Comparison of ENCODE assay signal across 9 cellular contexts in genomic region chr12:76028649-76029277, GRCh38. TPM values are rescaled to one million over a fixed set of nuclear protein-coding genes. Genes with fewer than 3 reads are reported as not detected.
DNase-seq lines count a peak whose midpoint lies in the region; ATAC-seq and TF ChIP-seq lines count a peak whose summit lies in the region.
"Had no signal": no experiment of that assay in that cellular context is flagged by ENCODE, and none has a peak within 500 bp of the region (broad histone marks: within the 10 kb centered on the region; RNA-seq: fewer than 3 reads in every experiment).

No MANE protein-coding gene starts in this region.

- TF ChIP-seq POLR2A in heart left ventricle (IDR thresholded peaks at IDR 0.05) (no peak), erythroblast (IDR thresholded peaks at IDR 0.05; ENCODE audit: low read length) (no peak), gastroesophageal sphincter (IDR thresholded peaks at IDR 0.05) (no peak)

- 46 to 58% (median 53%) methylated on average over 2 of the region's 2 CpGs for WGBS in heart left ventricle, 4 donors
- WGBS in gastroesophageal sphincter (ENCODE audit: low coverage in 1 of 2), 2 donors = 15 to 32% methylated on average over 2 of the region's 2 CpGs

- H3K9me3 ChIP-seq in heart left ventricle (no peaks in the 10 kb centered on the region), lower lobe of right lung (no peaks in the 10 kb centered on the region), upper lobe of right lung (no peaks in the 10 kb centered on the region), gastroesophageal sphincter (no peaks in the 10 kb centered on the region)

- H3K4me3 ChIP-seq in heart left ventricle = peak overlapping the region in 11 of 12 donors; percentile 16 to 90 (median 83)
- peak overlapping the region; percentile 99 for H3K4me3 ChIP-seq in brain microvascular endothelial cell (ENCODE audit: low read depth, low read length)
- peak overlapping the region; percentile 80 for H3K4me3 ChIP-seq in lower lobe of right lung
- peak overlapping the region; percentile 82 for H3K4me3 ChIP-seq in upper lobe of right lung
- peak overlapping the region in 1 of 2 donors; percentile 78 for H3K4me3 ChIP-seq in gastroesophageal sphincter

- intact Hi-C loops in heart left ventricle (cut with DNase I) (loop anchor here in 5 of 10 donors (5.0 to 10.0 kb wide), 6 partner anchors 51 to 186 kb away; no protein-coding TSS in a partner anchor), left cardiac atrium (cut with DNase I) (loop anchor here (10.0 kb wide), 2 partner anchors 94 to 314 kb away; no protein-coding TSS in a partner anchor), lower lobe of right lung (cut with DNase I) (no loop called here), upper lobe of right lung (cut with DNase I) (loop anchor here (10.0 kb wide), 1 partner anchor 204 kb away; no protein-coding TSS in a partner anchor)

- TF ChIP-seq EP300 in gastroesophageal sphincter (IDR thresholded peaks at IDR 0.05) = no peak

- DNase-seq in heart left ventricle = no peak
- no peak for DNase-seq in left cardiac atrium
- DNase-seq in brain microvascular endothelial cell = no peak
- no peak for DNase-seq in lower lobe of right lung
- DNase-seq in upper lobe of right lung = no peak
- DNase-seq in erythroblast (lab: John Stamatoyannopoulos, UW) = no peak
- DNase-seq in hepatic stellate cell (ENCODE audit: low spot score) = no peak
- DNase-seq: hypothalamus had no signal

- ATAC-seq in heart left ventricle (no peak), left cardiac atrium (no peak), lower lobe of right lung (no peak), upper lobe of right lung (no peak), gastroesophageal sphincter (no peak)

- H3K27ac ChIP-seq in heart left ventricle (peak overlapping the region in 9 of 12 donors; percentile 35 to 99 (median 98)), brain microvascular endothelial cell (peak overlapping the region; percentile 98), lower lobe of right lung (peak overlapping the region; percentile 97), upper lobe of right lung (peak overlapping the region; percentile 98), gastroesophageal sphincter (peak overlapping the region in 2 of 4 donors; percentile 28 to 96)

- TF ChIP-seq CTCF in heart left ventricle (IDR thresholded peaks at IDR 0.05) (no peak), brain microvascular endothelial cell (IDR thresholded peaks at IDR 0.05; ENCODE audit: low read depth, low read length, missing control alignments) (no peak), lower lobe of right lung (IDR thresholded peaks at IDR 0.05) (no peak), upper lobe of right lung (IDR thresholded peaks at IDR 0.05) (no peak), gastroesophageal sphincter (IDR thresholded peaks at IDR 0.05) (no peak)

- H3K36me3 ChIP-seq in heart left ventricle = peaks cover 0 to 14% (median 0%) of the 10 kb centered on the region in 9 donors
- peaks cover 36% of the 10 kb centered on the region for H3K36me3 ChIP-seq in brain microvascular endothelial cell (replicated peaks)
- no peaks in the 10 kb centered on the region for H3K36me3 ChIP-seq in lower lobe of right lung
- H3K36me3 ChIP-seq in upper lobe of right lung = no peaks in the 10 kb centered on the region
- no peaks in the 10 kb centered on the region for H3K36me3 ChIP-seq in gastroesophageal sphincter

- H3K27me3 ChIP-seq in heart left ventricle (no peaks in the 10 kb centered on the region), brain microvascular endothelial cell (replicated peaks) (no peaks in the 10 kb centered on the region), lower lobe of right lung (ENCODE audit: low read depth) (no peaks in the 10 kb centered on the region), upper lobe of right lung (no peaks in the 10 kb centered on the region), gastroesophageal sphincter (no peaks in the 10 kb centered on the region)

- in situ Hi-C loops in brain microvascular endothelial cell (cut with HindIII; ENCODE audit: low pct_ligation_motif_present, low sequenced_read_pairs) = loop anchor here (25.0 kb wide), 1 partner anchor 491 kb away; no protein-coding TSS in a partner anchor

- H3K4me1 ChIP-seq in heart left ventricle (peaks cover 0 to 45% (median 17%) of the 10 kb centered on the region in 12 donors), lower lobe of right lung (peaks cover 22% of the 10 kb centered on the region), upper lobe of right lung (peaks cover 10% of the 10 kb centered on the region), gastroesophageal sphincter (peaks cover 0 to 27% (median 0%) of the 10 kb centered on the region in 3 donors)

RNA-seq across cellular contexts. Expression of gene PHLDA1, which starts 2.8 kb away (rescaled TPM):
- 10 to 100 TPM in 4 of 9 donors, 1 to 10 TPM in 5; 4.2 to 44.4 (median 8.3) TPM for total RNA-seq in heart left ventricle
- 1 to 10 TPM; 3.0 to 5.5 TPM for polyA plus RNA-seq in heart left ventricle
- total RNA-seq in left cardiac atrium = 10 to 100 TPM in 1 of 2 donors, 1 to 10 TPM in 1; 9.4 to 15.5 TPM
- 12.2 TPM for total RNA-seq in lower lobe of right lung
- 16.2 TPM for total RNA-seq in upper lobe of right lung
- total RNA-seq in gastroesophageal sphincter = 10 to 100 TPM in 1 of 4 donors, 1 to 10 TPM in 3; 4.4 to 14.4 (median 7.6) TPM

RNA-seq across cellular contexts. Expression of gene NAP1L1, which starts 55.7 kb away (rescaled TPM):
- total RNA-seq in heart left ventricle (100 to 1,000 TPM; 191 to 359 (median 247) TPM), left cardiac atrium (100 to 1,000 TPM; 299 to 358 TPM), lower lobe of right lung (429 TPM), upper lobe of right lung (500 TPM), gastroesophageal sphincter (100 to 1,000 TPM; 329 to 486 (median 395) TPM)
- polyA plus RNA-seq in heart left ventricle = 100 to 1,000 TPM; 175 to 254 TPM
